In the genomic region with DNA sequence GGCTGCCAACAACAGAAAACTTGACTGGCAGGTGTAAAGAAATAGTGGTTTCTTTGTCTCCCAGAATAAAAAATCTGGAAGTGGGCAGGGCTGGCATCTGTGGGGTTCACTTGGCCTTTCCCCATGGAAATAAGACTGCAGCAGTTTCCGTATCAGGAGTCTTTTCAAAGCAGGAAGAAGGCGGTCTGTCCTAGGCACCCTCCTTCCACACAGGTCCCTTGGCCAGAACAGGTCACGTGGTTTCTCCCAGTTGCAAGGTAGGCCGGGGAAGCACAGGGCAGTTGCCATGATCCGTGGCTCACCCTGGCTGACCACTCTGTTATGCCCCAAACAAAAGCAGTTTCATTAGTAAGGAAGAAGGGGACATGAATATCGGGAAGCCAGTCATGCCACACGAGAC, we compare ENCODE assay signal across 16 cellular contexts. TPM values are rescaled to one million over a fixed set of nuclear protein-coding genes. Genes with fewer than 3 reads are reported as not detected.
"Had no signal": no experiment of that assay in that cellular context is flagged by ENCODE, and none has a peak within 500 bp of the region (broad histone marks: within the 10 kb centered on the region; RNA-seq: fewer than 3 reads in every experiment).

No MANE protein-coding gene starts in this region.

- H3K9ac ChIP-seq: SK-N-SH had no signal

- DNase-seq: activated B cell treated with CpG ODN at 0.5 μM for 24 hours; activated CD4-positive, alpha-beta T cell treated with anti-CD3 and anti-CD28 coated beads, Interleukin-2, amount 10 ng/mL, durations not matched to agents 24 days and 14 days; activated CD8-positive, alpha-beta memory T cell treated with anti-CD3 and anti-CD28 coated beads for 24 hours; activated naive CD4-positive, alpha-beta T cell treated with anti-CD3 and anti-CD28 coated beads, Interleukin-2, amount 50 U/mL, for 16 hours; activated T-cell treated with anti-CD3 and anti-CD28 coated beads for 4 hours; adrenal gland; dermis blood vessel endothelial cell; SK-N-SH had no signal

- H3K4me2 ChIP-seq: SK-N-SH had no signal

- H3K27ac Mint-ChIP-seq: activated B cell treated with CpG ODN at 0.5 μM for 24 hours; activated CD4-positive, alpha-beta T cell treated with anti-CD3 and anti-CD28 coated beads, Interleukin-2, amount 10 ng/mL, durations not matched to agents 24 days and 14 days; memory B cell; stimulated activated effector memory CD8-positive, alpha-beta T cell treated with anti-CD3 and anti-CD28 coated beads, Interleukin-12 subunit alpha, Interleukin-12 subunit beta, amount 100 ng/mL, for 72 hours; T-helper 1 cell treated with Interleukin-12 subunit alpha and Interleukin-12 subunit beta and Interleukin-4 antibody, amounts not matched to agents 30 μg/mL and 1 μg/mL, for 36 hours had no signal

- H3K27me3 ChIP-seq: adrenal gland, right atrium auricular region, suprapubic skin had no signal

- ATAC-seq: stimulated activated effector memory CD8-positive, alpha-beta T cell treated with anti-CD3 and anti-CD28 coated beads, Interleukin-12 subunit alpha, Interleukin-12 subunit beta, amount 100 ng/mL, for 72 hours had no signal

- H3K27me3 Mint-ChIP-seq: activated B cell treated with CpG ODN at 0.5 μM for 24 hours; activated CD4-positive, alpha-beta T cell treated with anti-CD3 and anti-CD28 coated beads, Interleukin-2, amount 10 ng/mL, durations not matched to agents 24 days and 14 days; memory B cell had no signal

- H3K27ac ChIP-seq: adrenal gland, right atrium auricular region, suprapubic skin had no signal

- H3K9me3 Mint-ChIP-seq: activated CD4-positive, alpha-beta T cell treated with anti-CD3 and anti-CD28 coated beads, Interleukin-2, amount 10 ng/mL, durations not matched to agents 24 days and 14 days; stimulated activated effector memory CD8-positive, alpha-beta T cell treated with anti-CD3 and anti-CD28 coated beads, Interleukin-12 subunit alpha, Interleukin-12 subunit beta, amount 100 ng/mL, for 72 hours had no signal

- H3K4me1 ChIP-seq: adrenal gland, suprapubic skin had no signal

- H3K36me3 Mint-ChIP-seq: memory B cell had no signal

- H3K4me3 ChIP-seq: adrenal gland, right atrium auricular region, suprapubic skin had no signal

- H3K36me3 ChIP-seq: adrenal gland, right atrium auricular region, suprapubic skin had no signal

- H3K4me3 Mint-ChIP-seq: activated B cell treated with CpG ODN at 0.5 μM for 24 hours; activated CD4-positive, alpha-beta T cell treated with anti-CD3 and anti-CD28 coated beads, Interleukin-2, amount 10 ng/mL, durations not matched to agents 24 days and 14 days; memory B cell; stimulated activated effector memory CD8-positive, alpha-beta T cell treated with anti-CD3 and anti-CD28 coated beads, Interleukin-12 subunit alpha, Interleukin-12 subunit beta, amount 100 ng/mL, for 72 hours; T-helper 1 cell treated with Interleukin-12 subunit alpha and Interleukin-12 subunit beta and Interleukin-4 antibody, amounts not matched to agents 30 μg/mL and 1 μg/mL, for 36 hours had no signal

- H3K9me3 ChIP-seq: adrenal gland, right atrium auricular region, SK-N-SH, suprapubic skin had no signal

RNA-seq across cellular contexts. Expression of a gene that starts 45.4 kb away (rescaled TPM):
- total RNA-seq: activated CD4-positive, alpha-beta T cell treated with anti-CD3 and anti-CD28 coated beads, Interleukin-2, amount 10 ng/mL, durations not matched to agents 24 days and 14 days; dermis blood vessel endothelial cell; glomerular endothelial cell; right atrium auricular region; suprapubic skin; urinary bladder had no signal
- polyA plus RNA-seq: SK-N-SH, urinary bladder had no signal

RNA-seq across cellular contexts. Expression of a gene that starts 50.5 kb away (rescaled TPM):
- total RNA-seq: activated B cell treated with CpG ODN at 0.5 μM for 24 hours; activated CD4-positive, alpha-beta T cell treated with anti-CD3 and anti-CD28 coated beads, Interleukin-2, amount 10 ng/mL, durations not matched to agents 24 days and 14 days; dermis blood vessel endothelial cell; glomerular endothelial cell; suprapubic skin; urinary bladder had no signal
- polyA plus RNA-seq: neural cell, SK-N-SH had no signal
